2 cellular contexts compared by ENCODE assay signal in genomic region chr11:2400761-2401435, GRCh38.
TF ChIP-seq lines count a peak whose summit lies in the region.

No MANE protein-coding gene starts in this region.

TF ChIP-seq in GM12878, 131 proteins besides CTCF, POLR2A, EP300 and RAD21 (continues in another document):
- no peak for TF ChIP-seq STAT1 (conservative IDR thresholded peaks at IDR 0.05)
- TF ChIP-seq BMI1 (IDR thresholded peaks at IDR 0.05; ENCODE audit: borderline replicate concordance): no peak
- no peak for TF ChIP-seq TBL1XR1 (IDR thresholded peaks at IDR 0.05; ENCODE audit: low read depth, low read length)
- no peak for TF ChIP-seq EED (IDR thresholded peaks at IDR 0.05; ENCODE audit: low read depth)
- no peak for TF ChIP-seq MTA2 (IDR thresholded peaks at IDR 0.05; ENCODE audit: low read depth)
- TF ChIP-seq YY1 (IDR thresholded peaks at IDR 0.05; ENCODE audit: low read depth, low read length): 0 out of 2 replicates have a peak, but pooled peaks have one; percentile 92
- TF ChIP-seq GATAD2B (conservative IDR thresholded peaks at IDR 0.05; ENCODE audit: low read depth): 0 out of 2 replicates have a peak, but pooled peaks have one; percentile 21
- TF ChIP-seq SMAD5 (IDR thresholded peaks at IDR 0.05; ENCODE audit: low read depth): no peak
- no peak for TF ChIP-seq STAT3 (IDR thresholded peaks at IDR 0.05; ENCODE audit: low read depth, low read length)
- TF ChIP-seq WRNIP1 (IDR thresholded peaks at IDR 0.05; ENCODE audit: borderline replicate concordance, low read depth, low read length): no peak
- TF ChIP-seq IKZF1 (conservative IDR thresholded peaks at IDR 0.05): no peak
- TF ChIP-seq RELB (IDR thresholded peaks at IDR 0.05; ENCODE audit: low read depth): 0 out of 2 replicates have a peak, but pooled peaks have one; percentile 23
- TF ChIP-seq ZZZ3 (IDR thresholded peaks at IDR 0.05; ENCODE audit: control insufficient read depth, insufficient read length, low read depth): no peak
- TF ChIP-seq TCF3 (IDR thresholded peaks at IDR 0.05; ENCODE audit: borderline replicate concordance, insufficient read depth, low read depth, low read length): peak; percentile 32; the same call in 1 of the 2 replicates
- TF ChIP-seq SIN3A (IDR thresholded peaks at IDR 0.05; ENCODE audit: low read depth, low read length): 0 out of 2 replicates have a peak, but pooled peaks have one; percentile 23
- TF ChIP-seq E4F1 (IDR thresholded peaks at IDR 0.05; ENCODE audit: borderline replicate concordance, partially characterized antibody): no peak
- TF ChIP-seq MLLT1 (IDR thresholded peaks at IDR 0.05): no peak
- TF ChIP-seq BCL11A (IDR thresholded peaks at IDR 0.05; ENCODE audit: low read depth, low read length): no peak
- 0 out of 2 replicates have a peak, but pooled peaks have one; percentile 0 for TF ChIP-seq CBFB (IDR thresholded peaks at IDR 0.05; ENCODE audit: low read depth)
- peak; percentile 47 for TF ChIP-seq TAF1 (IDR thresholded peaks at IDR 0.05; ENCODE audit: borderline replicate concordance, low read depth, low read length)
- no peak for TF ChIP-seq RUNX3 (IDR thresholded peaks at IDR 0.05; ENCODE audit: low read length)
- TF ChIP-seq EGR1 (IDR thresholded peaks at IDR 0.05; ENCODE audit: borderline replicate concordance in 1 of 2, low read depth in 2 of 2, low read length in 2 of 2): 0 out of 3 replicates have a peak, but pooled peaks of 1 of the 2 experiments have one; percentile 1
- TF ChIP-seq BRCA1 (IDR thresholded peaks at IDR 0.05; ENCODE audit: low read depth, low read length): no peak
- TF ChIP-seq MTA3 (IDR thresholded peaks at IDR 0.05; ENCODE audit: borderline replicate concordance, low read length): no peak
- TF ChIP-seq BCLAF1 (IDR thresholded peaks at IDR 0.05): no peak

TF ChIP-seq in HepG2, 621 proteins besides CTCF, POLR2A, EP300 and RAD21 (continues in another document):
- TF ChIP-seq GFI1 (CRISPR knock-in tag; IDR thresholded peaks at IDR 0.05; ENCODE audit: borderline replicate concordance): peak; percentile 1; the same call in 1 of the 2 replicates
- TF ChIP-seq REL (CRISPR knock-in tag; conservative IDR thresholded peaks at IDR 0.05): no peak
- no peak; the same call in 1 of the 2 replicates for TF ChIP-seq TOPORS (CRISPR knock-in tag; IDR thresholded peaks at IDR 0.05)
- no peak for TF ChIP-seq ZBTB1 (CRISPR knock-in tag; IDR thresholded peaks at IDR 0.05; ENCODE audit: borderline replicate concordance)
- no peak for TF ChIP-seq NFATC3 (CRISPR knock-in tag; IDR thresholded peaks at IDR 0.05)
- TF ChIP-seq ZNF138 (CRISPR knock-in tag; IDR thresholded peaks at IDR 0.05; ENCODE audit: low read depth): 0 out of 2 replicates have a peak, but pooled peaks have one; percentile 30
- 0 out of 2 replicates have a peak, but pooled peaks have one; percentile 17 for TF ChIP-seq XBP1 (CRISPR knock-in tag; IDR thresholded peaks at IDR 0.05)
- no peak; the same call in 1 of the 2 replicates for TF ChIP-seq ZNF451 (CRISPR knock-in tag; IDR thresholded peaks at IDR 0.05)
- no peak for TF ChIP-seq ZNF503 (CRISPR knock-in tag; IDR thresholded peaks at IDR 0.05)
- no peak for TF ChIP-seq TCF12 (IDR thresholded peaks at IDR 0.05)
- no peak for TF ChIP-seq TCF12 (CRISPR knock-in tag; IDR thresholded peaks at IDR 0.05)
- no peak for TF ChIP-seq SALL2 (CRISPR knock-in tag; IDR thresholded peaks at IDR 0.05)
- peak; percentile 26; the same call in 1 of the 2 replicates for TF ChIP-seq SIN3A (IDR thresholded peaks at IDR 0.05; ENCODE audit: borderline replicate concordance, low read depth, low read length)
- TF ChIP-seq CBX5 (CRISPR knock-in tag; IDR thresholded peaks at IDR 0.05; ENCODE audit: borderline replicate concordance): no peak
- no peak for TF ChIP-seq ZFAT (CRISPR knock-in tag; conservative IDR thresholded peaks at IDR 0.05)
- 0 out of 2 replicates have a peak, but pooled peaks have one; percentile 12 for TF ChIP-seq HNRNPL (IDR thresholded peaks at IDR 0.05; ENCODE audit: low read depth, low read length)
- no peak for TF ChIP-seq USF2 (IDR thresholded peaks at IDR 0.05; ENCODE audit: low read depth, low read length)
- no peak for TF ChIP-seq USF2 (CRISPR knock-in tag; IDR thresholded peaks at IDR 0.05; ENCODE audit: borderline replicate concordance)
- TF ChIP-seq ZNF891 (CRISPR knock-in tag; IDR thresholded peaks at IDR 0.05): peak; percentile 53; the same call in 1 of the 2 replicates
- TF ChIP-seq HNRNPLL (IDR thresholded peaks at IDR 0.05; ENCODE audit: low read depth, low read length, poor library complexity, severe bottlenecking): peak; percentile 12
- peak; percentile 69; the same call in 1 of the 2 replicates for TF ChIP-seq AKNA (CRISPR knock-in tag; IDR thresholded peaks at IDR 0.05; ENCODE audit: borderline replicate concordance)
- TF ChIP-seq ZBTB20 (CRISPR knock-in tag; IDR thresholded peaks at IDR 0.05; ENCODE audit: borderline replicate concordance, low read depth): 0 out of 2 replicates have a peak, but pooled peaks have one; percentile 5
- no peak for TF ChIP-seq NRL (CRISPR knock-in tag; IDR thresholded peaks at IDR 0.05; ENCODE audit: borderline replicate concordance)
- TF ChIP-seq ZNF232 (CRISPR knock-in tag; IDR thresholded peaks at IDR 0.05; ENCODE audit: borderline replicate concordance): peak; percentile 79; the same call in 1 of the 2 replicates
- no peak for TF ChIP-seq RNF219 (CRISPR knock-in tag; IDR thresholded peaks at IDR 0.05)
- no peak; the same call in 1 of the 2 replicates for TF ChIP-seq ZNF607 (CRISPR knock-in tag; IDR thresholded peaks at IDR 0.05; ENCODE audit: borderline replicate concordance)
- no peak for TF ChIP-seq JUN (CRISPR knock-in tag; IDR thresholded peaks at IDR 0.05)
- 0 out of 2 replicates have a peak, but pooled peaks have one; percentile 29 for TF ChIP-seq ZNF75D (CRISPR knock-in tag; IDR thresholded peaks at IDR 0.05; ENCODE audit: borderline replicate concordance)
- 0 out of 2 replicates have a peak, but pooled peaks have one; percentile 42 for TF ChIP-seq STAT5B (CRISPR knock-in tag; IDR thresholded peaks at IDR 0.05)
- 0 out of 2 replicates have a peak, but pooled peaks have one; percentile 6 for TF ChIP-seq ZNF770 (CRISPR knock-in tag; IDR thresholded peaks at IDR 0.05)
- no peak for TF ChIP-seq ZFP90 (CRISPR knock-in tag; IDR thresholded peaks at IDR 0.05; ENCODE audit: borderline replicate concordance)
- TF ChIP-seq FOXJ3 (CRISPR knock-in tag; IDR thresholded peaks at IDR 0.05; ENCODE audit: borderline replicate concordance): peak; percentile 33; the same call in 1 of the 2 replicates
- peak; percentile 41; the same call in 1 of the 2 replicates for TF ChIP-seq CREM (IDR thresholded peaks at IDR 0.05)
- TF ChIP-seq CREM (CRISPR knock-in tag; IDR thresholded peaks at IDR 0.05): no peak
- no peak for TF ChIP-seq ZNF18 (CRISPR knock-in tag; IDR thresholded peaks at IDR 0.05; ENCODE audit: insufficient replicate concordance)
- peak; percentile 62; the same call in 1 of the 2 replicates for TF ChIP-seq KLF12 (CRISPR knock-in tag; IDR thresholded peaks at IDR 0.05; ENCODE audit: borderline replicate concordance)
